In the genomic region with DNA sequence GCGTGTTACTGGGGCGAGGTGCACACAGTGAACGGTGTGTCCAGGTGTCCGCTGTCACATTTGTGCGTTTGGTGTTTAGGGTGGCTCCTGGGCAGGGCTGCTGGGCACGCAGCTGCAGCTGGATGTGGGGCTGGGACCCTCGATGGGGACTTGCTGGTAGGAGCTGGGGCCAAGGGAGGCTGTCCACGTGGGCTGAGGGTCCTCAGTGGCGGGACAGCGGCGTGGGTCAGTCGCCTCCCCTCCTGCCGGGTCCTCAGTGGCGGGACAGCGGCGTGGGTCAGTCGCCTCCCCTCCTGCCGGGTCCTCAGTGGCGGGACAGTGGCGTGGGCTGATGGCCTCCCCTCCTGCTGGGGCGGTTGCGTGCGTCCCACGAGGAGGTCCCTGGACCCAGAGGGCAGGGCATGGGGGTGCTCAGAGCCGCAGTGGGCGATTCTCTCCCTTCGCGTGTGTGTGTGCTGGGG, we compare ENCODE assay signal across 16 cellular contexts.
DNase-seq lines count a peak whose midpoint lies in the region; ATAC-seq, FAIRE-seq and TF ChIP-seq lines count a peak whose summit lies in the region.
"Had no signal": no experiment of that assay in that cellular context is flagged by ENCODE, and none has a peak within 500 bp of the region (broad histone marks: within the 10 kb centered on the region; RNA-seq: fewer than 3 reads in every experiment).

No MANE protein-coding gene starts in this region.

- peaks cover under 1 to 5% (median 4%) of the 10 kb centered on the region in 6 donors for H3K9me3 Mint-ChIP-seq in immature natural killer cell
- H3K9me3 Mint-ChIP-seq: CD8-positive, alpha-beta T cell had no signal

- H3K36me3 ChIP-seq in Panc1 (ENCODE audit: control insufficient read depth, insufficient read depth, low read length) (no peaks in the 10 kb centered on the region), kidney (ENCODE audit: control insufficient read depth in 1 of 2, insufficient read depth in 2 of 2, low read length in 2 of 2) (no peaks in the 10 kb centered on the region), sigmoid colon (no peaks in the 10 kb centered on the region)
- H3K36me3 ChIP-seq: MG63 had no signal

- no peaks in the 10 kb centered on the region for H3K27me3 ChIP-seq in Panc1 (ENCODE audit: control insufficient read depth, insufficient read depth, low read length)
- H3K27me3 ChIP-seq in sigmoid colon, result no peaks in the 10 kb centered on the region
- H3K27me3 ChIP-seq: MG63 had no signal

- peaks cover 0 to 9% (median 3%) of the 10 kb centered on the region in 3 donors for H3K27me3 Mint-ChIP-seq in immature natural killer cell (ENCODE audit: low read depth in 3 of 3)
- H3K27me3 Mint-ChIP-seq: B cell had no signal

- no peak for FAIRE-seq in kidney (lab: Jason Lieb, UNC)
- FAIRE-seq: H54 had no signal

- POLR2A ChIA-PET in GM10248 (lab: Yijun Ruan, JAX), result no interaction called here
- POLR2A ChIA-PET in Panc1 (lab: Charles Lee), result no interaction called here

- TF ChIP-seq CTCF in GM10248 (IDR thresholded peaks at IDR 0.05; ENCODE audit: control extremely low read depth, extremely low read depth, low read depth, missing control alignments), result no peak
- no peak for TF ChIP-seq CTCF in Panc1 (IDR thresholded peaks at IDR 0.05)
- TF ChIP-seq CTCF in kidney (IDR thresholded peaks at IDR 0.05; ENCODE audit: borderline replicate concordance, extremely low read depth, insufficient read depth), result no peak
- no peak for TF ChIP-seq CTCF in sigmoid colon (IDR thresholded peaks at IDR 0.05)

- H3K4me3 ChIP-seq in Panc1 (ENCODE audit: low read depth in 2 of 2, low read length in 2 of 2) (no peak overlapping the region), kidney (ENCODE audit: low read length in 2 of 2) (no peak overlapping the region), sigmoid colon (peak overlapping the region in 1 of 4 donors; percentile 15)
- H3K4me3 ChIP-seq: MG63 had no signal

- no peak overlapping the region for H3K9ac ChIP-seq in kidney (ENCODE audit: low read length in 2 of 2)

- ATAC-seq in Panc1, result 0 out of 2 replicates have a peak, but pooled peaks have one; percentile 20
- ATAC-seq: CD8-positive, alpha-beta T cell; PC-3 had no signal

- no TSS peak for BruUV-seq in Panc1 (replicated peaks; lab: Mats Ljungman, UMichigan)

- H3K27ac ChIP-seq in Panc1 (ENCODE audit: low read length), result no peak overlapping the region; the same call in 1 of the 2 replicates
- no peak overlapping the region for H3K27ac ChIP-seq in kidney (ENCODE audit: low read depth in 2 of 2, low read length in 2 of 2)
- H3K27ac ChIP-seq in sigmoid colon, result peak overlapping the region in 3 of 4 donors; percentile 1 to 62 (median 61)

- H3K4me1 Mint-ChIP-seq in immature natural killer cell, result peaks cover 5 to 6% of the 10 kb centered on the region in 2 donors

- TF ChIP-seq POLR2A in sigmoid colon (IDR thresholded peaks at IDR 0.05), result no peak

- intact Hi-C loops in Panc1 (cut with micrococcal nuclease; ENCODE audit: unreplicated experiment), result no loop called here
- intact Hi-C loops in kidney (cut with DNase I), result no loop called here
- intact Hi-C loops in sigmoid colon (cut with DNase I), result no loop called here

- H3K4me1 ChIP-seq in Panc1 (ENCODE audit: control insufficient read depth, insufficient read depth, low read length), result peaks cover 17% of the 10 kb centered on the region
- H3K4me1 ChIP-seq in kidney (ENCODE audit: control insufficient read depth in 1 of 2, insufficient read depth in 1 of 2, low read depth in 1 of 2, low read length in 2 of 2), result peaks cover 0 to 17% of the 10 kb centered on the region in 2 donors
- peaks cover 0 to 71% (median 68%) of the 10 kb centered on the region in 4 donors for H3K4me1 ChIP-seq in sigmoid colon

- CTCF ChIA-PET in GM10248 (lab: Yijun Ruan, JAX) (no interaction called here), Panc1 (lab: Charles Lee) (no interaction called here)

- H3K9me3 ChIP-seq in Panc1 (ENCODE audit: control insufficient read depth, insufficient read depth, low read depth, low read length) (no peaks in the 10 kb centered on the region), kidney (ENCODE audit: control insufficient read depth in 1 of 2, low read length in 2 of 2) (peaks cover 0 to 4% of the 10 kb centered on the region in 2 donors), sigmoid colon (no peaks in the 10 kb centered on the region)

- 75 to 88% methylated on average over 28 of the region's 28 CpGs for WGBS in sigmoid colon, 2 donors

- TF ChIP-seq EP300 in sigmoid colon (IDR thresholded peaks at IDR 0.05), result no peak

- H3K4me3 Mint-ChIP-seq in immature natural killer cell, result no peak overlapping the region
- H3K4me3 Mint-ChIP-seq: B cell; CD8-positive, alpha-beta T cell had no signal

- DNase-seq in GM10248 (ENCODE audit: extremely low spot score) (peak; percentile 8), Panc1 (ENCODE audit: low read depth, low spot score) (no peak), kidney (peak; percentile 59), sigmoid colon (peak; percentile 64), medulla oblongata (ENCODE audit: extremely low spot score) (no peak), immature natural killer cell (no peak)
- no peak for DNase-seq in activated CD4-positive, alpha-beta T cell treated with anti-CD3 and anti-CD28 coated beads for 48 hours
- DNase-seq in effector CD4-positive, alpha-beta T cell, result no peak
- DNase-seq: CD8-positive, alpha-beta T cell; MG63; NCI-H1694 treated with DMSO at 0.1 percent for 48 hours; NCI-H446; PC-3; SHP77 had no signal

- in situ Hi-C loops in Panc1 (cut with HindIII; ENCODE audit: low pct_unique_long_range_greater_than_20kb, low sequenced_read_pairs), result no loop called here

- peak overlapping the region in 1 of 6 donors; percentile 67 for H3K27ac Mint-ChIP-seq in immature natural killer cell
- H3K27ac Mint-ChIP-seq: B cell; CD8-positive, alpha-beta T cell had no signal

- peaks cover 0 to 9% (median 0%) of the 10 kb centered on the region in 3 donors for H3K36me3 Mint-ChIP-seq in immature natural killer cell

Comparison
In these comparisons a context has a peak if more than half of its experiments do, and no peak if none do; other contexts are left out.
1. DNase-seq: peak in GM10248 (single experiment), kidney (single experiment) and sigmoid colon (single experiment); none in Panc1 (single experiment), activated CD4-positive, alpha-beta T cell treated with anti-CD3 and anti-CD28 coated beads for 48 hours (single experiment), effector CD4-positive, alpha-beta T cell (single experiment), medulla oblongata (single experiment) and immature natural killer cell (0 of 3).
2. H3K27ac ChIP-seq: peak in sigmoid colon (3 of 4); none in Panc1 (single experiment) and kidney (0 of 2).